2 cellular contexts compared by ENCODE assay signal in genomic region chr6:15948930-15949900, GRCh38.
TF ChIP-seq lines count a peak whose summit lies in the region.

No MANE protein-coding gene starts in this region.

TF ChIP-seq in GM23338, 12 proteins besides CTCF, POLR2A, EP300 and RAD21 (continued from another document):
- TF ChIP-seq REST (IDR thresholded peaks at IDR 0.05; ENCODE audit: unreplicated experiment), result no peak
- no peak for TF ChIP-seq EZH2 (IDR thresholded peaks at IDR 0.05; ENCODE audit: low read depth, unreplicated experiment)
- no peak for TF ChIP-seq ZNF114 (CRISPR knock-in tag; IDR thresholded peaks at IDR 0.05)
- no peak for TF ChIP-seq ETS1 (IDR thresholded peaks at IDR 0.05)
- no peak for TF ChIP-seq ZNF462 (CRISPR knock-in tag; IDR thresholded peaks at IDR 0.05)
- no peak for TF ChIP-seq CREB1 (CRISPR knock-in tag; IDR thresholded peaks at IDR 0.05; ENCODE audit: low read depth)
- no peak for TF ChIP-seq ZNF331 (CRISPR knock-in tag; IDR thresholded peaks at IDR 0.05; ENCODE audit: low read depth)
- no peak for TF ChIP-seq STAT1 (IDR thresholded peaks at IDR 0.05; ENCODE audit: unreplicated experiment)

TF ChIP-seq in K562, 482 proteins besides CTCF, POLR2A, EP300 and RAD21 (continued from another document and continues in another):
- TF ChIP-seq SMARCC2 (IDR thresholded peaks at IDR 0.05; ENCODE audit: low read depth) (no peak), ZNF239 (CRISPR knock-in tag; IDR thresholded peaks at IDR 0.05) (peak; percentile 93), POLR2G (IDR thresholded peaks at IDR 0.05; ENCODE audit: low read depth, low read length) (no peak), HINFP (tag; conservative IDR thresholded peaks at IDR 0.05; ENCODE audit: low read depth) (no peak), ATF1 (CRISPR knock-in tag; IDR thresholded peaks at IDR 0.05) (no peak), ATF1 (tag; IDR thresholded peaks at IDR 0.05) (peak; percentile 43), STAT5A (IDR thresholded peaks at IDR 0.05; ENCODE audit: borderline replicate concordance, low read length) (no peak), HIVEP1 (CRISPR knock-in tag; IDR thresholded peaks at IDR 0.05) (no peak), BHLHE40 (IDR thresholded peaks at IDR 0.05; ENCODE audit: low read length) (peak; percentile 39; the same call in 1 of the 2 replicates), THAP12 (CRISPR knock-in tag; IDR thresholded peaks at IDR 0.05) (no peak), ZNF23 (CRISPR knock-in tag; IDR thresholded peaks at IDR 0.05) (0 out of 2 replicates have a peak, but pooled peaks have one; percentile 28), CHAMP1 (IDR thresholded peaks at IDR 0.05) (no peak), ARID2 (IDR thresholded peaks at IDR 0.05) (no peak), HMBOX1 (IDR thresholded peaks at IDR 0.05) (peak; percentile 50; the same call in 1 of the 2 replicates), GATA2 (CRISPR knock-in tag; IDR thresholded peaks at IDR 0.05) (no peak), RNF2 (IDR thresholded peaks at IDR 0.05) (no peak), ZNF518B (CRISPR knock-in tag; IDR thresholded peaks at IDR 0.05) (no peak), DLX4 (CRISPR knock-in tag; IDR thresholded peaks at IDR 0.05) (no peak), CCAR2 (IDR thresholded peaks at IDR 0.05; ENCODE audit: low read depth, low read length) (no peak), NRF1 (conservative IDR thresholded peaks at IDR 0.05 in 1 of 2, IDR thresholded peaks at IDR 0.05 in 1 of 2) (peak in 1 of 2 experiments; percentile 30; a peak in 1 of 4 replicates), MAFK (IDR thresholded peaks at IDR 0.05; ENCODE audit: low read length) (0 out of 2 replicates have a peak, but pooled peaks have one; percentile 18), JUNB (CRISPR knock-in tag; conservative IDR thresholded peaks at IDR 0.05) (no peak), CREB5 (CRISPR knock-in tag; IDR thresholded peaks at IDR 0.05) (no peak), ZBTB7A (IDR thresholded peaks at IDR 0.05; ENCODE audit: borderline replicate concordance, control insufficient read depth, low read depth, low read length) (no peak), SREBF2 (CRISPR knock-in tag; IDR thresholded peaks at IDR 0.05) (no peak), JUN (IDR thresholded peaks at IDR 0.05; ENCODE audit: borderline replicate concordance, low read depth, low read length) (peak; percentile 34; the same call in 1 of the 2 replicates), JUN (CRISPR knock-in tag; IDR thresholded peaks at IDR 0.05; ENCODE audit: borderline replicate concordance) (no peak), ETV5 (CRISPR knock-in tag; IDR thresholded peaks at IDR 0.05; ENCODE audit: low read depth) (no peak), NR2F6 (CRISPR knock-in tag; IDR thresholded peaks at IDR 0.05) (no peak), ATF2 (CRISPR knock-in tag; IDR thresholded peaks at IDR 0.05) (no peak), TEAD4 (IDR thresholded peaks at IDR 0.05; ENCODE audit: low read length) (no peak), TEAD4 (CRISPR knock-in tag; IDR thresholded peaks at IDR 0.05; ENCODE audit: borderline replicate concordance) (no peak), ZBTB17 (CRISPR knock-in tag; IDR thresholded peaks at IDR 0.05) (no peak), SP1 (CRISPR knock-in tag; IDR thresholded peaks at IDR 0.05) (no peak), SOX6 (IDR thresholded peaks at IDR 0.05) (peak; percentile 84), THRA (IDR thresholded peaks at IDR 0.05) (no peak), GABPA (tag; conservative IDR thresholded peaks at IDR 0.05; ENCODE audit: low read depth) (no peak), ZNF174 (CRISPR knock-in tag; IDR thresholded peaks at IDR 0.05) (no peak), NR2C2 (CRISPR knock-in tag; IDR thresholded peaks at IDR 0.05) (no peak), NR2C2 (tag; IDR thresholded peaks at IDR 0.05) (no peak), L3MBTL2 (IDR thresholded peaks at IDR 0.05) (peak; percentile 15; the same call in 1 of the 2 replicates), MNT (conservative IDR thresholded peaks at IDR 0.05) (peak in 1 of 2 experiments; percentile 29; a peak in 1 of 4 replicates)
